1 cellular context compared by ENCODE assay signal in genomic region chr16:28822520-28823290, GRCh38.
TF ChIP-seq lines count a peak whose summit lies in the region.

Gene ATXN2L (plus strand): TSS chr16:28822999. CDS start chr16:28823260, 261 bp downstream.

TF ChIP-seq in HepG2, 621 proteins besides CTCF, POLR2A, EP300 and RAD21 (continued from another document and continues in another):
- TF ChIP-seq KLF9 (CRISPR knock-in tag; IDR thresholded peaks at IDR 0.05; ENCODE audit: low read depth) (peak; percentile 94; the same call in 1 of the 2 replicates), RBFOX2 (IDR thresholded peaks at IDR 0.05; ENCODE audit: low read depth, low read length) (peak; percentile 97), ZBTB44 (CRISPR knock-in tag; IDR thresholded peaks at IDR 0.05) (no peak), MTA3 (CRISPR knock-in tag; IDR thresholded peaks at IDR 0.05) (no peak), ZNF333 (CRISPR knock-in tag; IDR thresholded peaks at IDR 0.05; ENCODE audit: borderline replicate concordance) (peak; percentile 91; the same call in 1 of the 2 replicates), TMF1 (CRISPR knock-in tag; IDR thresholded peaks at IDR 0.05; ENCODE audit: low read depth) (no peak; the same call in 1 of the 2 replicates), NFATC3 (CRISPR knock-in tag; IDR thresholded peaks at IDR 0.05) (peak; percentile 87; the same call in 1 of the 2 replicates), ZNF839 (CRISPR knock-in tag; IDR thresholded peaks at IDR 0.05; ENCODE audit: borderline replicate concordance) (no peak), THAP11 (CRISPR knock-in tag; IDR thresholded peaks at IDR 0.05) (peak; percentile 96), NFRKB (IDR thresholded peaks at IDR 0.05) (no peak), ZNF598 (CRISPR knock-in tag; IDR thresholded peaks at IDR 0.05; ENCODE audit: borderline replicate concordance) (peak; percentile 98), ZNF414 (CRISPR knock-in tag; IDR thresholded peaks at IDR 0.05) (0 out of 2 replicates have a peak, but pooled peaks have one; percentile 76), SNAI1 (CRISPR knock-in tag; IDR thresholded peaks at IDR 0.05; ENCODE audit: borderline replicate concordance) (no peak; the same call in 1 of the 2 replicates), PREB (CRISPR knock-in tag; IDR thresholded peaks at IDR 0.05) (0 out of 2 replicates have a peak, but pooled peaks have one; percentile 38), U2AF2 (IDR thresholded peaks at IDR 0.05; ENCODE audit: low read depth, low read length) (peak; percentile 88; the same call in 1 of the 2 replicates), ZNF720 (CRISPR knock-in tag; IDR thresholded peaks at IDR 0.05) (peak; percentile 93; the same call in 1 of the 2 replicates), ZNF547 (CRISPR knock-in tag; IDR thresholded peaks at IDR 0.05) (peak; percentile 88), KDM3A (CRISPR knock-in tag; IDR thresholded peaks at IDR 0.05; ENCODE audit: low read depth) (peak; percentile 96), ZBTB43 (CRISPR knock-in tag; conservative IDR thresholded peaks at IDR 0.05) (no peak), SPEN (CRISPR knock-in tag; IDR thresholded peaks at IDR 0.05; ENCODE audit: low read depth) (peak; percentile 100), SIN3B (IDR thresholded peaks at IDR 0.05; ENCODE audit: low read length) (no peak; the same call in 1 of the 2 replicates), LRRFIP1 (CRISPR knock-in tag; conservative IDR thresholded peaks at IDR 0.05) (peak; percentile 82; the same call in 1 of the 2 replicates), HOXA5 (CRISPR knock-in tag; IDR thresholded peaks at IDR 0.05) (peak; percentile 90; the same call in 1 of the 2 replicates), ATF4 (CRISPR knock-in tag; IDR thresholded peaks at IDR 0.05) (0 out of 4 replicates have a peak, but pooled peaks of 1 of the 2 experiments have one; percentile 50), ZNF703 (CRISPR knock-in tag; IDR thresholded peaks at IDR 0.05; ENCODE audit: borderline replicate concordance) (no peak; the same call in 1 of the 2 replicates), HMG20B (CRISPR knock-in tag; conservative IDR thresholded peaks at IDR 0.05) (peak; percentile 75; the same call in 1 of the 2 replicates), RFX1 (IDR thresholded peaks at IDR 0.05) (no peak), PRDM4 (CRISPR knock-in tag; IDR thresholded peaks at IDR 0.05; ENCODE audit: borderline replicate concordance) (peak; percentile 85; the same call in 1 of the 2 replicates), ZNF614 (CRISPR knock-in tag; IDR thresholded peaks at IDR 0.05; ENCODE audit: borderline replicate concordance) (peak; percentile 90), ZUFSP (CRISPR knock-in tag; IDR thresholded peaks at IDR 0.05; ENCODE audit: borderline replicate concordance) (no peak), ZNF468 (CRISPR knock-in tag; IDR thresholded peaks at IDR 0.05) (no peak), ZNF713 (CRISPR knock-in tag; IDR thresholded peaks at IDR 0.05) (no peak), CREB3 (CRISPR knock-in tag; IDR thresholded peaks at IDR 0.05) (peak; percentile 63; the same call in 1 of the 2 replicates), ZBTB20 (CRISPR knock-in tag; IDR thresholded peaks at IDR 0.05; ENCODE audit: borderline replicate concordance, low read depth) (peak; percentile 91), NBN (conservative IDR thresholded peaks at IDR 0.05) (no peak), CREM (IDR thresholded peaks at IDR 0.05) (peak; percentile 81; the same call in 1 of the 2 replicates), CREM (CRISPR knock-in tag; IDR thresholded peaks at IDR 0.05) (peak; percentile 65; the same call in 1 of the 2 replicates), ZFAT (CRISPR knock-in tag; conservative IDR thresholded peaks at IDR 0.05) (no peak), REL (CRISPR knock-in tag; conservative IDR thresholded peaks at IDR 0.05) (no peak; the same call in 1 of the 2 replicates), NFKBIZ (CRISPR knock-in tag; IDR thresholded peaks at IDR 0.05) (peak; percentile 85; the same call in 1 of the 2 replicates), HOXD1 (CRISPR knock-in tag; IDR thresholded peaks at IDR 0.05) (peak; percentile 89), CENPT (CRISPR knock-in tag; IDR thresholded peaks at IDR 0.05; ENCODE audit: low read depth) (no peak; the same call in 1 of the 2 replicates), TEAD2 (CRISPR knock-in tag; IDR thresholded peaks at IDR 0.05) (no peak), NR2F1 (CRISPR knock-in tag; IDR thresholded peaks at IDR 0.05) (peak in 1 of 2 experiments; percentile 28; a peak in 1 of 4 replicates), FOXA3 (CRISPR knock-in tag; IDR thresholded peaks at IDR 0.05) (peak; percentile 87), ZNF280D (CRISPR knock-in tag; IDR thresholded peaks at IDR 0.05) (no peak), TARDBP (CRISPR knock-in tag; IDR thresholded peaks at IDR 0.05) (peak; percentile 97), FOXK1 (CRISPR knock-in tag; IDR thresholded peaks at IDR 0.05; ENCODE audit: borderline replicate concordance, low read depth) (peak; percentile 95), SKI (IDR thresholded peaks at IDR 0.05; ENCODE audit: partially characterized antibody) (peak; percentile 78), NAIF1 (CRISPR knock-in tag; IDR thresholded peaks at IDR 0.05; ENCODE audit: borderline replicate concordance) (peak; percentile 80; the same call in 1 of the 2 replicates), PHB2 (IDR thresholded peaks at IDR 0.05; ENCODE audit: partially characterized antibody) (no peak), FOXJ3 (CRISPR knock-in tag; IDR thresholded peaks at IDR 0.05; ENCODE audit: borderline replicate concordance) (peak; percentile 63; the same call in 1 of the 2 replicates)
